Comparison of ENCODE assay signal across 8 cellular contexts in the genomic region with DNA sequence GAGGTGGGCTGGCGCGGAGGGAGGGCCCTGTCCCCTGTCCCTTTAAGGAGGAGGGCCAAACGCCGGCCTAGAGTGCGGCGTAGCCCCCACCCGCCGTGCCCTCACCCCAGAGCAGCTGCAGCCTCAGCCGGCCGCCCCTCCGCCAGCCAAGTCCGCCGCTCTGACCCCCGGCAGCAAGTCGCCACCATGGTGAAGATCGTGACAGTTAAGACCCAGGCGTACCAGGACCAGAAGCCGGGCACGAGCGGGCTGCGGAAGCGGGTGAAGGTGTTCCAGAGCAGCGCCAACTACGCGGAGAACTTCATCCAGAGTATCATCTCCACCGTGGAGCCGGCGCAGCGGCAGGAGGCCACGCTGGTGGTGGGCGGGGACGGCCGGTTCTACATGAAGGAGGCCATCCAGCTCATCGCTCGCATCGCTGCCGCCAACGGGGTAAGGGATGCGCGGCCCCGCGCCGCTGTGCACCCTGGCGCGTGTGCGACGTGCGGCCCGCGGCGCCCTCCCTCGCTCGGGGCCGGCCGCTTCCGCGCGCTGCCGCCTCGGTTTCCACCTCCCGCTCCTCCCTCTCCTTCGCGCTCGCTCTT. TPM values are rescaled to one million over a fixed set of nuclear protein-coding genes. Genes with fewer than 3 reads are reported as not detected.
DNase-seq lines count a peak whose midpoint lies in the region; ATAC-seq, FAIRE-seq and TF ChIP-seq lines count a peak whose summit lies in the region.

A gene (plus strand): TSS at position 109 of the 584 bp plus-strand sequence. CDS start 78 bp downstream, at position 187.

- H3K4me3 Mint-ChIP-seq in dendritic cell treated with granulocyte-macrophage colony-stimulating factor and Interleukin-4, amounts not matched to agents 40 ng/mL and 50 ng/mL, for 4 days: peak within 1 kb of the TSS; percentile 97

- DNase-seq in AG09309 (ENCODE audit: low read depth): no peak
- peak; percentile 31 to 75 for DNase-seq in NCI-H446 (lab: John Stamatoyannopoulos, UW)
- peak; percentile 75 for DNase-seq in activated CD4-positive, alpha-beta T cell treated with anti-CD3 and anti-CD28 coated beads, Interleukin-2, amount 50 U/mL, for 1 hour
- DNase-seq in HepG2 (ENCODE audit: low spot score): peak; percentile 49
- DNase-seq in stimulated activated CD4-positive, alpha-beta T cell treated with anti-CD3 and anti-CD28 coated beads, Interleukin-4, amount 100 ng/mL, for 1 hour: peak; percentile 78

- peak; percentile 12; the same call in 1 of the 2 replicates for TF ChIP-seq RAD21 in HepG2 (CRISPR knock-in tag; IDR thresholded peaks at IDR 0.05)

- H3K4me1 ChIP-seq in HepG2 (ENCODE audit: insufficient read depth, low read length): peaks cover 68% of the 10 kb centered on the region

- H3K9ac ChIP-seq in HepG2 (ENCODE audit: insufficient read depth, low read depth, low read length): peak within 1 kb of the TSS; percentile 89

- no peak within 1 kb of the TSS for H2AFZ ChIP-seq in HepG2 (ENCODE audit: low read length)

- 2% methylated on average over 18 of the region's 64 CpGs for WGBS in HepG2 (ENCODE audit: low lambda C conversion rate)

- in situ Hi-C loops in HepG2 (cut with HindIII; ENCODE audit: extremely low pct_ligation_motif_present, low pct_unique_long_range_greater_than_20kb): no loop called here

- FAIRE-seq in HepG2 (lab: Jason Lieb, UNC): no peak

- CTCF ChIA-PET in HepG2 (lab: Yijun Ruan, JAX; ENCODE audit: low intra/inter-chr PET ratio, low total read pairs): no interaction called here

- TF ChIP-seq EP300 in HepG2 (IDR thresholded peaks at IDR 0.05; ENCODE audit: low read depth in 2 of 2, low read length in 2 of 2) (no peak), HepG2 (CRISPR knock-in tag; IDR thresholded peaks at IDR 0.05; ENCODE audit: borderline replicate concordance) (peak; percentile 18; the same call in 1 of the 2 replicates)

- BruUV-seq in HepG2 (replicated peaks; lab: Mats Ljungman, UMichigan): no TSS peak

- ATAC-seq in GM18909 (IDR thresholded peaks at IDR 0.05; ENCODE audit: poor library complexity, unreplicated experiment): peak; percentile 82
- peak; percentile 71 for ATAC-seq in HG03139 (IDR thresholded peaks at IDR 0.05; ENCODE audit: unreplicated experiment)
- peak; percentile 93 for ATAC-seq in HepG2

- H3K9me3 Mint-ChIP-seq in dendritic cell treated with granulocyte-macrophage colony-stimulating factor and Interleukin-4, amounts not matched to agents 40 ng/mL and 50 ng/mL, for 4 days: no peaks in the 10 kb centered on the region

- peaks cover 14% of the 10 kb centered on the region for H3K36me3 Mint-ChIP-seq in dendritic cell treated with granulocyte-macrophage colony-stimulating factor and Interleukin-4, amounts not matched to agents 40 ng/mL and 50 ng/mL, for 4 days (ENCODE audit: low read depth)

- no peaks in the 10 kb centered on the region for H3K27me3 Mint-ChIP-seq in dendritic cell treated with granulocyte-macrophage colony-stimulating factor and Interleukin-4, amounts not matched to agents 40 ng/mL and 50 ng/mL, for 4 days

- H4K20me1 ChIP-seq in HepG2 (ENCODE audit: insufficient read depth, low read length): no peaks in the 10 kb centered on the region; the same call in 1 of the 2 replicates

- POLR2A ChIA-PET in HepG2 (lab: Yijun Ruan, JAX): interaction anchor here (0.8 kb wide), 1 partner anchor 1153 kb away, joined by 3 read pairs; no protein-coding TSS in a partner anchor

- H3K27me3 ChIP-seq in HepG2 (ENCODE audit: control insufficient read depth in 1 of 2, insufficient read depth in 2 of 2, low read length in 2 of 2): peaks cover 0 to 3% of the 10 kb centered on the region in 2 experiments; a peak in 1 of 5 replicates

- TF ChIP-seq CTCF in AG09309 (IDR thresholded peaks at IDR 0.05; ENCODE audit: control insufficient read depth, insufficient read depth, low read depth, low read length, missing control alignments): no peak
- TF ChIP-seq CTCF in HepG2 (CRISPR knock-in tag; IDR thresholded peaks at IDR 0.05): peak; percentile 16; the same call in 1 of the 2 replicates

- H3K36me3 ChIP-seq in HepG2 (replicated peaks in 1 of 2; ENCODE audit: control insufficient read depth in 1 of 2, insufficient read depth in 2 of 2, low read length in 2 of 2): no peaks in the 10 kb centered on the region; a peak in 1 of 5 replicates

- peak within 1 kb of the TSS; percentile 94 for H3K27ac ChIP-seq in HepG2 (ENCODE audit: extremely low read length, insufficient read depth, low read length)

- H3K4me3 ChIP-seq in AG09309 (ENCODE audit: control insufficient read depth, low read depth, low read length) (peak within 1 kb of the TSS; percentile 88), HepG2 (replicated peaks in 1 of 3; ENCODE audit: insufficient read depth in 1 of 3, low read depth in 2 of 3, low read length in 3 of 3) (peak within 1 kb of the TSS; percentile 93 to 96 (median 93))

- H3K79me2 ChIP-seq in HepG2 (ENCODE audit: insufficient read depth, low read length): peaks cover 44% of the 10 kb centered on the region

- peak within 1 kb of the TSS; percentile 76 for H3K4me2 ChIP-seq in HepG2 (ENCODE audit: low read depth, low read length)

- TF ChIP-seq POLR2A in HepG2 (IDR thresholded peaks at IDR 0.05; ENCODE audit: insufficient read depth in 1 of 2, low read depth in 2 of 2, low read length in 2 of 2): peak; percentile 40 to 75; a peak in 3 of 4 replicates

- H3K9me3 ChIP-seq in HepG2 (ENCODE audit: low read length): no peaks in the 10 kb centered on the region

- H3K4me1 Mint-ChIP-seq in dendritic cell treated with granulocyte-macrophage colony-stimulating factor and Interleukin-4, amounts not matched to agents 40 ng/mL and 50 ng/mL, for 4 days (ENCODE audit: low read depth): peaks cover 24% of the 10 kb centered on the region

- H3K27ac Mint-ChIP-seq in dendritic cell treated with granulocyte-macrophage colony-stimulating factor and Interleukin-4, amounts not matched to agents 40 ng/mL and 50 ng/mL, for 4 days: peak within 1 kb of the TSS; percentile 88

- intact Hi-C loops in dendritic cell treated with granulocyte-macrophage colony-stimulating factor and Interleukin-4, amounts not matched to agents 40 ng/mL and 50 ng/mL, for 4 days (cut with micrococcal nuclease): no loop called here
- intact Hi-C loops in HepG2 (cut with micrococcal nuclease; ENCODE audit: unreplicated experiment): no loop called here

TF ChIP-seq in HepG2, 621 proteins besides CTCF, POLR2A, EP300 and RAD21 (continues in another document):
- TF ChIP-seq SOX13 (IDR thresholded peaks at IDR 0.05) (no peak; the same call in 1 of the 2 replicates), SOX13 (CRISPR knock-in tag; conservative IDR thresholded peaks at IDR 0.05 in 1 of 2, IDR thresholded peaks at IDR 0.05 in 1 of 2) (peak in 1 of 2 experiments; percentile 22; a peak in 2 of 4 replicates), PHB2 (IDR thresholded peaks at IDR 0.05; ENCODE audit: partially characterized antibody) (no peak), RARG (CRISPR knock-in tag; IDR thresholded peaks at IDR 0.05; ENCODE audit: low read depth) (0 out of 2 replicates have a peak, but pooled peaks have one; percentile 23)
- TF ChIP-seq, protein P1, sequence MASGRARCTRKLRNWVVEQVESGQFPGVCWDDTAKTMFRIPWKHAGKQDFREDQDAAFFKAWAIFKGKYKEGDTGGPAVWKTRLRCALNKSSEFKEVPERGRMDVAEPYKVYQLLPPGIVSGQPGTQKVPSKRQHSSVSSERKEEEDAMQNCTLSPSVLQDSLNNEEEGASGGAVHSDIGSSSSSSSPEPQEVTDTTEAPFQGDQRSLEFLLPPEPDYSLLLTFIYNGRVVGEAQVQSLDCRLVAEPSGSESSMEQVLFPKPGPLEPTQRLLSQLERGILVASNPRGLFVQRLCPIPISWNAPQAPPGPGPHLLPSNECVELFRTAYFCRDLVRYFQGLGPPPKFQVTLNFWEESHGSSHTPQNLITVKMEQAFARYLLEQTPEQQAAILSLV (CRISPR knock-in tag; IDR thresholded peaks at IDR 0.05; ENCODE audit: borderline replicate concordance): 0 out of 2 replicates have a peak, but pooled peaks have one; percentile 12

RNA-seq across cellular contexts. Expression of the gene that starts here (rescaled TPM):
- total RNA-seq in HepG2 (2016; rRNA removed; fragmentation: Illumina TruSeq; extraction: Trizol): 105 and 122 TPM in 2 replicates
- 59.3 and 60.5 TPM in 2 replicates for total RNA-seq in HepG2 (2016; cell fraction: cytosol; rRNA removed; fragmentation: Illumina TruSeq; extraction: Trizol; ENCODE audit: low read depth)
- total RNA-seq in HepG2 (2016; cell fraction: insoluble cytoplasmic fraction; rRNA removed; fragmentation: Illumina TruSeq; extraction: Trizol): 107 TPM in 2 replicates
- total RNA-seq in HepG2 (2016; cell fraction: membrane; rRNA removed; fragmentation: Illumina TruSeq; extraction: Trizol): 105 and 112 TPM in 2 replicates
- total RNA-seq in HepG2 (2016; cell fraction: nucleus; rRNA removed; fragmentation: Illumina TruSeq; extraction: Trizol): 52.5 and 58.8 TPM in 2 replicates
- 49.2 and 51.6 TPM in 2 replicates for polyA plus RNA-seq in HepG2 (2011; rRNA removed)
- 49.9 and 50.0 TPM in 2 replicates for polyA plus RNA-seq in HepG2 (2011; cell fraction: cytosol; rRNA removed)
- 21.6 and 21.7 TPM in 2 replicates for polyA plus RNA-seq in HepG2 (2011; cell fraction: nucleus; rRNA removed)
- polyA plus RNA-seq in HepG2 (2012): 99.6 and 140 TPM in 2 replicates
- 57.2 and 57.6 TPM in 2 replicates for polyA plus RNA-seq in HepG2 (2016; cell fraction: cytosol; fragmentation: Illumina TruSeq; extraction: Trizol; ENCODE audit: low read depth)
- polyA plus RNA-seq in HepG2 (2016; cell fraction: insoluble cytoplasmic fraction; fragmentation: Illumina TruSeq; extraction: Trizol; ENCODE audit: low read depth): 89.8 and 107 TPM in 2 replicates
- 68.6 and 74.3 TPM in 2 replicates for polyA plus RNA-seq in HepG2 (2016; cell fraction: membrane; fragmentation: Illumina TruSeq; extraction: Trizol; ENCODE audit: low read depth)
- polyA plus RNA-seq in HepG2 (2016; cell fraction: nucleus; fragmentation: Illumina TruSeq; extraction: Trizol; ENCODE audit: insufficient read depth, low read depth): 44.1 and 47.6 TPM in 2 replicates
- 39.4 and 62.3 TPM in 2 replicates for polyA minus RNA-seq in HepG2 (2011; rRNA and poly(A)+ RNA removed; ENCODE audit: low replicate concordance)
- polyA minus RNA-seq in HepG2 (2011; cell fraction: cytosol; rRNA and poly(A)+ RNA removed): 49.2 and 52.4 TPM in 2 replicates
- polyA minus RNA-seq in HepG2 (2011; cell fraction: nucleus; rRNA and poly(A)+ RNA removed): 48.6 and 52.9 TPM in 2 replicates
